ENCODE assay signal across 8 cellular contexts in the genomic region with DNA sequence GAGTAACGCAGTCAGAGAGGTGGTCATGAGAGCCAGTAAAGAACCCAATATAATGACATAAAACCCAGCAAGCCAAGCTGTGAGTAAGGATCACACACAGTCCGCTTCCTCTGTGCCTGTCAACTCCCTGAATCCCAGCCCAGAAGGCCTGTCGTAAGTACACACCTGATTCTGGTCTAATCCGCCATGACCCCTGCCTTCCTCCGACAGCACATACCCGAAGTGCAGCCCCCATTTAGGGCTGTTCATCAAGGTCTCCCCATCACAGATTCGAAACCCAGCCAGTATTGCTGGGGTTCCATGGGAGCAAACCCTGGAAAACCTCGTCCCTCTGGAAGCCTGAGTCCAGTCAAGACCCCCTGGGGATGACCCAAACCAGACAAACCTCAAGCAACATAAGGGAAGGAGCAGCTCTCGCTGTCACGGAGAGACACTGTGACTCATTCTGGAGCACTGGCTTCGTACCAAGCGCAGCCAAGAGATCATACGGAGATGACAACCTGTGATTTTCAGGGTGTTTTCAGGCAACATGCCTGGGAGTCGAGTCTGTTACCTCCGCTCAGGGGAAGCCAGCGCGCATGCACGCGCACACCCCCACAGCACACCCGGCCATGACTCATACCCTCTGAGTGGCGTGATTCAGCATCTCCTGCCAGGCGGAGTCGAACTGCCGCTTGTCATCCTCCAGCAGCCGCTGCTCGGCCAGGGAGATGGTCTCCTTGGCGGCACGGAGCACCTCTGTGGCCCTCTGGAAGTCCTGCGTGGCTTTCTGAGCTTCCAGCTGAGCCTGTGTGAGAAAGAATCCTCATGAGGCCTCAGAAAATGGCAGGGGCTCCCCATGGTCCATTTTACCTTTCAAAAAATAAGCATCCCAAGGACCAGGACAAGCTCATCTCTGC.
DNase-seq lines count a peak whose midpoint lies in the region; FAIRE-seq and TF ChIP-seq lines count a peak whose summit lies in the region.

No MANE protein-coding gene starts in this region.

- H3K4me1 Mint-ChIP-seq in Caco-2 (ENCODE audit: low read depth, unreplicated experiment) (peaks cover 12% of the 10 kb centered on the region), endodermal cell (peaks cover 16% of the 10 kb centered on the region)

- H3K27me3 ChIP-seq in Caco-2 (replicated peaks; ENCODE audit: control insufficient read depth, insufficient read depth, low read length) (no peaks in the 10 kb centered on the region), endodermal cell (ENCODE audit: control insufficient read depth, insufficient read depth, low read length, poor library complexity, severe bottlenecking) (no peaks in the 10 kb centered on the region)

- TF ChIP-seq CTCF in Caco-2 (IDR thresholded peaks at IDR 0.05; ENCODE audit: insufficient read depth in 1 of 2, low read depth in 1 of 2, low read length in 1 of 2, severe bottlenecking in 1 of 2, unreplicated experiment in 1 of 2) (no peak), endodermal cell (conservative IDR thresholded peaks at IDR 0.05) (no peak)

- DNase-seq in Caco-2 (no peak), H54 (ENCODE audit: insufficient read length, low spot score) (peak; percentile 96), NCI-H226 (peak; percentile 96), endodermal cell (peak; percentile 73), mucosa of gallbladder (ENCODE audit: low spot score) (peak; percentile 71), DMS153 treated with DMSO at 0.1 percent for 48 hours (lab: John Stamatoyannopoulos, UW; ENCODE audit: unreplicated experiment) (no peak)
- peak; percentile 61 for DNase-seq in activated CD8-positive, alpha-beta memory T cell treated with anti-CD3 and anti-CD28 coated beads, Interleukin-2, amount 50 U/mL, for 24 hours (ENCODE audit: extremely low read depth)
- peak; percentile 87 for DNase-seq in stimulated activated CD8-positive, alpha-beta memory T cell treated with anti-CD3 and anti-CD28 coated beads, Interleukin-4, amount 100 ng/mL, for 48 hours

- H3K9me3 Mint-ChIP-seq in Caco-2 (ENCODE audit: unreplicated experiment), result no peaks in the 10 kb centered on the region
- no peaks in the 10 kb centered on the region for H3K9me3 Mint-ChIP-seq in endodermal cell

- peak; percentile 96 for FAIRE-seq in H54 (lab: Jason Lieb, UNC)

- H3K4me3 Mint-ChIP-seq in Caco-2 (ENCODE audit: unreplicated experiment) (no peak overlapping the region), endodermal cell (no peak overlapping the region)

- 0 out of 2 replicates have a peak, but pooled peaks cover 5% of the 10 kb centered on the region for H3K4me1 ChIP-seq in Caco-2
- H3K4me1 ChIP-seq in endodermal cell (ENCODE audit: control insufficient read depth, insufficient read depth, low read length), result no peaks in the 10 kb centered on the region

- no peak overlapping the region for H3K9ac ChIP-seq in endodermal cell (ENCODE audit: extremely low read depth, low read length, poor library complexity, severe bottlenecking)

- 78 to 87% methylated on average over 19 to 29 of the region's 29 CpGs for WGBS in endodermal cell (ENCODE audit: insufficient coverage in 1 of 2, insufficient read length in 1 of 2), 2 experiments

- CTCF ChIA-PET in Caco-2 (lab: Charles Lee), result interaction anchor here (1.7 to 2.9 kb wide), 2 partner anchors 63 to 136 kb away, joined by 4 to 28 read pairs; a partner anchor contains a TSS

- H3K36me3 Mint-ChIP-seq in Caco-2 (ENCODE audit: insufficient read depth, unreplicated experiment) (no peaks in the 10 kb centered on the region), endodermal cell (ENCODE audit: low read depth) (no peaks in the 10 kb centered on the region)

- BruUV-seq in Caco-2 (replicated peaks; lab: Mats Ljungman, UMichigan), result no TSS peak

- H3K4me3 ChIP-seq in Caco-2 (ENCODE audit: low read depth, low read length) (no peak overlapping the region), endodermal cell (ENCODE audit: low read length) (no peak overlapping the region)

- H3K27me3 Mint-ChIP-seq in Caco-2 (ENCODE audit: insufficient read depth, unreplicated experiment) (no peaks in the 10 kb centered on the region), endodermal cell (ENCODE audit: insufficient read depth) (no peaks in the 10 kb centered on the region)

- H3K36me3 ChIP-seq in Caco-2 (ENCODE audit: control insufficient read depth, insufficient read depth, low read length), result no peaks in the 10 kb centered on the region
- H3K36me3 ChIP-seq in endodermal cell (ENCODE audit: control insufficient read depth, insufficient read depth, low read length), result peaks cover 28% of the 10 kb centered on the region

- peak overlapping the region; percentile 39 for H3K27ac Mint-ChIP-seq in Caco-2 (ENCODE audit: unreplicated experiment)
- peak overlapping the region; percentile 57 for H3K27ac Mint-ChIP-seq in endodermal cell

- POLR2A ChIA-PET in Caco-2 (lab: Charles Lee), result no interaction called here

- peak; percentile 79 for TF ChIP-seq POLR2A in H54 (IDR thresholded peaks at IDR 0.05; ENCODE audit: low read depth, low read length)

- no peak overlapping the region for H3K27ac ChIP-seq in endodermal cell (ENCODE audit: low read depth, low read length)

- no peaks in the 10 kb centered on the region for H3K9me3 ChIP-seq in Caco-2
- no peaks in the 10 kb centered on the region for H3K9me3 ChIP-seq in endodermal cell (ENCODE audit: control insufficient read depth, low read length)

- intact Hi-C loops in Caco-2 (cut with micrococcal nuclease; ENCODE audit: unreplicated experiment), result no loop called here

Comparison
In these comparisons a context has a peak if more than half of its experiments do, and no peak if none do; other contexts are left out.
1. DNase-seq: peak in H54 (single experiment), NCI-H226 (single experiment), activated CD8-positive, alpha-beta memory T cell treated with anti-CD3 and anti-CD28 coated beads, Interleukin-2, amount 50 U/mL, for 24 hours (single experiment), endodermal cell (single experiment), mucosa of gallbladder (single experiment) and stimulated activated CD8-positive, alpha-beta memory T cell treated with anti-CD3 and anti-CD28 coated beads, Interleukin-4, amount 100 ng/mL, for 48 hours (single experiment); none in Caco-2 (0 of 2) and DMS153 treated with DMSO at 0.1 percent for 48 hours (single experiment).